Comparison of ENCODE assay signal across 1 cellular context in the genomic region with DNA sequence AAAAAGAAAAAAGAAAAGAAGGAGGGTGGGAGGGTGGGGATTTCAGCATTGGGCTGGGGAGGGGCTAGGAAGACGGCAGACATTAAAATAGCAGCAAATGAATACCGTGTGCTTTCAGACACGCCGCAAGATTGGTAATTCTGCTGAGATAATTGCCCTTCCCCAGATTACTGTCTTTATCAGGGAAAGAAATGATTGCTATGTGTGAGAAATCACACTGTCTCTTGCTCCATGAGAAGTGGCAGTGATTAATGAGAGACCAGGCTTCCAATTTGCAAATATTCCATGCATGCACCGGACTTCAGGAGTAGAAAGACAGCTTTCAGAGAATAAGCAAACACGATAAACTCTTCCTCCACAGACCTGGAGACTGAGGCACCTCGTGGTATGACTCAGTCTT.
TF ChIP-seq lines count a peak whose summit lies in the region.

No MANE protein-coding gene starts in this region.

TF ChIP-seq in H1, 55 proteins besides CTCF, POLR2A, EP300 and RAD21:
- TF ChIP-seq YY1 (IDR thresholded peaks at IDR 0.05; ENCODE audit: low read depth, low read length) (no peak), CBX5 (IDR thresholded peaks at IDR 0.05; ENCODE audit: low read depth, low read length) (no peak), TAF1 (IDR thresholded peaks at IDR 0.05; ENCODE audit: low read depth, low read length) (no peak), TEAD4 (IDR thresholded peaks at IDR 0.05; ENCODE audit: low read depth, low read length) (no peak), NANOG (IDR thresholded peaks at IDR 0.05; ENCODE audit: insufficient read depth, low read depth, low read length, poor library complexity, severe bottlenecking) (no peak), HDAC2 (IDR thresholded peaks at IDR 0.05; ENCODE audit: borderline replicate concordance in 1 of 2, low read depth in 2 of 2, low read length in 2 of 2) (no peak), SUZ12 (IDR thresholded peaks at IDR 0.05; ENCODE audit: low read length) (no peak)
- TF ChIP-seq, protein P1, sequence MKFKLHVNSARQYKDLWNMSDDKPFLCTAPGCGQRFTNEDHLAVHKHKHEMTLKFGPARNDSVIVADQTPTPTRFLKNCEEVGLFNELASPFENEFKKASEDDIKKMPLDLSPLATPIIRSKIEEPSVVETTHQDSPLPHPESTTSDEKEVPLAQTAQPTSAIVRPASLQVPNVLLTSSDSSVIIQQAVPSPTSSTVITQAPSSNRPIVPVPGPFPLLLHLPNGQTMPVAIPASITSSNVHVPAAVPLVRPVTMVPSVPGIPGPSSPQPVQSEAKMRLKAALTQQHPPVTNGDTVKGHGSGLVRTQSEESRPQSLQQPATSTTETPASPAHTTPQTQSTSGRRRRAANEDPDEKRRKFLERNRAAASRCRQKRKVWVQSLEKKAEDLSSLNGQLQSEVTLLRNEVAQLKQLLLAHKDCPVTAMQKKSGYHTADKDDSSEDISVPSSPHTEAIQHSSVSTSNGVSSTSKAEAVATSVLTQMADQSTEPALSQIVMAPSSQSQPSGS (IDR thresholded peaks at IDR 0.05; ENCODE audit: low read length), result no peak
- TF ChIP-seq, protein P2, sequence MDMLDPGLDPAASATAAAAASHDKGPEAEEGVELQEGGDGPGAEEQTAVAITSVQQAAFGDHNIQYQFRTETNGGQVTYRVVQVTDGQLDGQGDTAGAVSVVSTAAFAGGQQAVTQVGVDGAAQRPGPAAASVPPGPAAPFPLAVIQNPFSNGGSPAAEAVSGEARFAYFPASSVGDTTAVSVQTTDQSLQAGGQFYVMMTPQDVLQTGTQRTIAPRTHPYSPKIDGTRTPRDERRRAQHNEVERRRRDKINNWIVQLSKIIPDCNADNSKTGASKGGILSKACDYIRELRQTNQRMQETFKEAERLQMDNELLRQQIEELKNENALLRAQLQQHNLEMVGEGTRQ (IDR thresholded peaks at IDR 0.05; ENCODE audit: low read length), result no peak
- TF ChIP-seq, protein P3, sequence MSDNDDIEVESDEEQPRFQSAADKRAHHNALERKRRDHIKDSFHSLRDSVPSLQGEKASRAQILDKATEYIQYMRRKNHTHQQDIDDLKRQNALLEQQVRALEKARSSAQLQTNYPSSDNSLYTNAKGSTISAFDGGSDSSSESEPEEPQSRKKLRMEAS (IDR thresholded peaks at IDR 0.05), result no peak
TF ChIP-seq in H1: peak in this region for 0.
